Comparison of ENCODE assay signal across 19 cellular contexts in genomic region chr16:65125322-65125721, GRCh38. TPM values are rescaled to one million over a fixed set of nuclear protein-coding genes. Genes with fewer than 3 reads are reported as not detected.
A peak's percentile ranks its signal among the peaks of the same experiment; 100 is the strongest.
DNase-seq lines count a peak whose midpoint lies in the region; ATAC-seq and TF ChIP-seq lines count a peak whose summit lies in the region.
"Had no signal": no experiment of that assay in that cellular context is flagged by ENCODE, and none has a peak within 500 bp of the region (broad histone marks: within the 10 kb centered on the region; RNA-seq: fewer than 3 reads in every experiment).

No MANE protein-coding gene starts in this region.

- H2AFZ ChIP-seq in ACC112 (ENCODE audit: low read length, unreplicated experiment), result no peak overlapping the region

- H3K4me3 ChIP-seq in ACC112 (ENCODE audit: low read depth, low read length) (peak overlapping the region; percentile 92), RWPE2 (ENCODE audit: severe bottlenecking) (no peak overlapping the region), fibroblast of pulmonary artery (replicated peaks; ENCODE audit: low read depth, low read length) (peak overlapping the region; percentile 19), ovary (no peak overlapping the region), left ventricle myocardium inferior (no peak overlapping the region)
- H3K4me3 ChIP-seq: psoas muscle had no signal

- 14 to 17% (median 15%) methylated on average over 2 of the region's 2 CpGs for WGBS in ovary, 3 donors

- DNase-seq in RWPE2 (ENCODE audit: low spot score), result no peak
- no peak for DNase-seq in fibroblast of pulmonary artery (ENCODE audit: low read depth)
- DNase-seq in ovary, result no peak
- DNase-seq in NCI-H1694 (lab: John Stamatoyannopoulos, UW), result no peak
- no peak for DNase-seq in left ventricle myocardium inferior
- DNase-seq in central memory CD4-positive, alpha-beta T cell, result no peak
- DNase-seq: activated CD4-positive, alpha-beta T cell treated with anti-CD3 and anti-CD28 coated beads, Interleukin-2, amount 50 U/mL, for 1 hour; activated CD8-positive, alpha-beta memory T cell treated with anti-CD3 and anti-CD28 coated beads, Interleukin-2, amount 50 U/mL, for 4 hours; effector CD8-positive, alpha-beta T cell; NCI-H1048; NCI-H524; psoas muscle; stimulated activated CD4-positive, alpha-beta T cell treated with anti-CD3 and anti-CD28 coated beads, Interleukin-4, amount 100 ng/mL, for 4 hours; T-helper 17 cell had no signal

- no peaks in the 10 kb centered on the region for H3K27me3 ChIP-seq in ACC112 (ENCODE audit: insufficient read depth, low read length)
- H3K27me3 ChIP-seq in RWPE2 (ENCODE audit: insufficient read depth, poor library complexity, severe bottlenecking), result no peaks in the 10 kb centered on the region
- no peaks in the 10 kb centered on the region for H3K27me3 ChIP-seq in ovary
- H3K27me3 ChIP-seq in left ventricle myocardium inferior (ENCODE audit: low read depth), result peaks cover 63% of the 10 kb centered on the region

- H3K9me3 ChIP-seq in RWPE2 (ENCODE audit: severe bottlenecking), result no peaks in the 10 kb centered on the region
- no peaks in the 10 kb centered on the region for H3K9me3 ChIP-seq in ovary
- no peaks in the 10 kb centered on the region for H3K9me3 ChIP-seq in left ventricle myocardium inferior (replicated peaks)
- H3K9me3 ChIP-seq: psoas muscle had no signal

- TF ChIP-seq POLR2A in ovary (IDR thresholded peaks at IDR 0.05), result no peak

- ATAC-seq in RWPE2 (ENCODE audit: low read depth) (no peak), HG03432 (IDR thresholded peaks at IDR 0.05; ENCODE audit: unreplicated experiment) (no peak)
- ATAC-seq: Right ventricle myocardium inferior, T-helper 17 cell had no signal

- peaks cover 21% of the 10 kb centered on the region for H3K79me2 ChIP-seq in ACC112 (ENCODE audit: control insufficient read depth, insufficient read depth, low read length, unreplicated experiment)

- H3K27ac ChIP-seq in ACC112 (ENCODE audit: low read depth, low read length) (peak overlapping the region; percentile 62; the same call in 1 of the 2 replicates), RWPE2 (ENCODE audit: poor library complexity, severe bottlenecking) (peak overlapping the region; percentile 4), ovary (peak overlapping the region; percentile 50 to 100), left ventricle myocardium inferior (replicated peaks) (no peak overlapping the region)
- H3K27ac ChIP-seq: KMS-11, psoas muscle, VCaP had no signal

- H3K36me3 ChIP-seq in ACC112 (ENCODE audit: insufficient read depth, low read length), result no peaks in the 10 kb centered on the region
- H3K36me3 ChIP-seq in RWPE2 (ENCODE audit: low read depth), result no peaks in the 10 kb centered on the region
- no peaks in the 10 kb centered on the region for H3K36me3 ChIP-seq in ovary
- no peaks in the 10 kb centered on the region for H3K36me3 ChIP-seq in left ventricle myocardium inferior

- TF ChIP-seq EP300 in ovary (IDR thresholded peaks at IDR 0.05), result no peak

- H3K4me1 ChIP-seq in ACC112 (ENCODE audit: control insufficient read depth, insufficient read depth, low read length, unreplicated experiment) (peaks cover 21% of the 10 kb centered on the region), RWPE2 (ENCODE audit: insufficient read depth, poor library complexity, severe bottlenecking) (no peaks in the 10 kb centered on the region), ovary (ENCODE audit: insufficient read depth) (no peaks in the 10 kb centered on the region), left ventricle myocardium inferior (peaks cover 35% of the 10 kb centered on the region)

- no peak for TF ChIP-seq CTCF in RWPE2 (IDR thresholded peaks at IDR 0.05; ENCODE audit: poor library complexity, severe bottlenecking)
- no peak for TF ChIP-seq CTCF in fibroblast of pulmonary artery (IDR thresholded peaks at IDR 0.05; ENCODE audit: low read length, missing control alignments)
- TF ChIP-seq CTCF in ovary (IDR thresholded peaks at IDR 0.05), result no peak
- no peak for TF ChIP-seq CTCF in left ventricle myocardium inferior (IDR thresholded peaks at IDR 0.05; ENCODE audit: borderline replicate concordance)

- intact Hi-C loops in ovary (cut with DNase I), result loop anchor here in 2 of 4 donors (10.0 kb wide), 3 partner anchors 49 to 1139 kb away; no protein-coding TSS in a partner anchor
- intact Hi-C loops in left ventricle myocardium inferior (cut with micrococcal nuclease), result loop anchor here (10.0 kb wide), 1 partner anchor 189 kb away; no protein-coding TSS in a partner anchor

RNA-seq across cellular contexts. Expression of gene CDH11, which starts 3.5 kb away (rescaled TPM):
- total RNA-seq in ovary (100 to 1,000 TPM; 158 to 858 (median 500) TPM), left ventricle myocardium inferior (20.9 TPM)
- polyA plus RNA-seq in ovary, result 100 to 1,000 TPM; 118 to 153 TPM
- total RNA-seq: T-helper 17 cell had no signal

Comparison
In these comparisons a context has a peak if more than half of its experiments do, and no peak if none do; other contexts are left out.
1. H3K4me3 ChIP-seq: peak in ACC112 (single experiment) and fibroblast of pulmonary artery (single experiment); none in RWPE2 (single experiment), ovary (single experiment) and left ventricle myocardium inferior (single experiment).